Comparison of ENCODE assay signal across 1 cellular context in the genomic region with DNA sequence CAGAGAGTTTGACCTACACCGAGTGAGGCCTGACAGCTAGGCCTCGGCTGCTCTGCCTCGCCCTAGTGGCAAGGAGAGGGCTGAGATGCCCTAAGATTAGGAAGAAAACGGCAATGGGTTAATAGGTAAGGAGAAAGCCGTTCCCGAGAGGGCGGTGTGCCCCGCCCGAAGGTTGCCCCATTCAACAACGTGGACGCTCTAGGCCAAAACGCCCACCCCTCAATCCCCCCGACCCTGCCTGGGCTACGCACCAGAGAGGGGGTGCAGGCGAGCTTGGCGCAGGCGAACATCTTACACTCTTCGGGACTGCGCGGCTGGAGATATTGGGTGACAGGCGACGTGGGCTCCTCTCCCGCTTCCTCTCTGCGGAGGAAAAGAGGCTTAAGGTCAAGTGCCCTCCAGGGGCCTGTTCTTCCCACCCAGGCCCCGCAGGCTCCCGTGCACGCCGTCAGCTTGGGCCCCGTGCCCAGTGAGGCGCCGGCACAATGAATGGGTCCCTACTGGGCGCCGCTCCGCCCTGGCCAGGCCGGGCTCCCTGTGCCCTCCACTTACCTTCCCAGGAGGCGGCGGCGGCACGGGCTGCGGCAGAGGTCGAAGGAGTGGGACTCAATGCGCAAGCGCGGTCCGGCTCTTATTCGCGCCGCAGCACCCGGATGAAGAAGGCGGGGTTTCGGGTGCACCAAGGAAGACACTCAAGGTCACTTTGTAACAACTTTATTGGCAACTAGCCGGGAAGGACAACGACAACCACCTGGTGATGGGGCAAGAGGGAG.
TF ChIP-seq lines count a peak whose summit lies in the region.

TSS of gene ATP5MC3 (minus strand) at position 607 of the 773 bp plus-strand sequence. CDS start at position 290, 317 bp downstream.

TF ChIP-seq in GM12878, 131 proteins besides CTCF, POLR2A, EP300 and RAD21 (continued from another document):
- TF ChIP-seq SREBF2 (IDR thresholded peaks at IDR 0.05; ENCODE audit: low read length) (no peak), CEBPB (IDR thresholded peaks at IDR 0.05; ENCODE audit: borderline replicate concordance in 1 of 2, low read depth in 2 of 2, low read length in 2 of 2) (no peak), EZH2 (IDR thresholded peaks at IDR 0.05; ENCODE audit: borderline replicate concordance, control insufficient read depth, low read depth, low read length) (no peak), ESRRA (IDR thresholded peaks at IDR 0.05; ENCODE audit: low read length) (peak; percentile 100), PAX5 (IDR thresholded peaks at IDR 0.05; ENCODE audit: borderline replicate concordance, low read depth, low read length) (peak; percentile 20; the same call in 1 of the 2 replicates), HDGF (IDR thresholded peaks at IDR 0.05) (no peak), SIN3A (IDR thresholded peaks at IDR 0.05; ENCODE audit: low read depth, low read length) (no peak), POU2F2 (IDR thresholded peaks at IDR 0.05; ENCODE audit: borderline replicate concordance, low read depth, low read length) (peak; percentile 80; the same call in 1 of the 3 replicates), BHLHE40 (IDR thresholded peaks at IDR 0.05; ENCODE audit: borderline replicate concordance in 1 of 2, low read depth in 2 of 2, low read length in 1 of 2) (peak; percentile 35 to 89; a peak in 3 of 4 replicates), ETV6 (conservative IDR thresholded peaks at IDR 0.05 in 1 of 2, IDR thresholded peaks at IDR 0.05 in 1 of 2; ENCODE audit: borderline replicate concordance in 1 of 2, low read depth in 1 of 2) (no peak), STAT3 (IDR thresholded peaks at IDR 0.05; ENCODE audit: low read depth, low read length) (no peak), ZNF384 (IDR thresholded peaks at IDR 0.05; ENCODE audit: borderline replicate concordance, low read depth, low read length) (no peak), MEF2A (IDR thresholded peaks at IDR 0.05; ENCODE audit: insufficient read depth, low read depth, low read length) (0 out of 2 replicates have a peak, but pooled peaks have one; percentile 20), GABPA (IDR thresholded peaks at IDR 0.05; ENCODE audit: low read depth) (0 out of 2 replicates have a peak, but pooled peaks have one; percentile 58), TARDBP (IDR thresholded peaks at IDR 0.05; ENCODE audit: borderline replicate concordance) (peak; percentile 99), ZBTB4 (CRISPR knock-in tag; IDR thresholded peaks at IDR 0.05) (no peak)
- TF ChIP-seq, protein P1, sequence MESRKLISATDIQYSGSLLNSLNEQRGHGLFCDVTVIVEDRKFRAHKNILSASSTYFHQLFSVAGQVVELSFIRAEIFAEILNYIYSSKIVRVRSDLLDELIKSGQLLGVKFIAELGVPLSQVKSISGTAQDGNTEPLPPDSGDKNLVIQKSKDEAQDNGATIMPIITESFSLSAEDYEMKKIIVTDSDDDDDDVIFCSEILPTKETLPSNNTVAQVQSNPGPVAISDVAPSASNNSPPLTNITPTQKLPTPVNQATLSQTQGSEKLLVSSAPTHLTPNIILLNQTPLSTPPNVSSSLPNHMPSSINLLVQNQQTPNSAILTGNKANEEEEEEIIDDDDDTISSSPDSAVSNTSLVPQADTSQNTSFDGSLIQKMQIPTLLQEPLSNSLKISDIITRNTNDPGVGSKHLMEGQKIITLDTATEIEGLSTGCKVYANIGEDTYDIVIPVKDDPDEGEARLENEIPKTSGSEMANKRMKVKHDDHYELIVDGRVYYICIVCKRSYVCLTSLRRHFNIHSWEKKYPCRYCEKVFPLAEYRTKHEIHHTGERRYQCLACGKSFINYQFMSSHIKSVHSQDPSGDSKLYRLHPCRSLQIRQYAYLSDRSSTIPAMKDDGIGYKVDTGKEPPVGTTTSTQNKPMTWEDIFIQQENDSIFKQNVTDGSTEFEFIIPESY (IDR thresholded peaks at IDR 0.05): peak; percentile 22; the same call in 1 of the 2 replicates
- TF ChIP-seq, protein P2, sequence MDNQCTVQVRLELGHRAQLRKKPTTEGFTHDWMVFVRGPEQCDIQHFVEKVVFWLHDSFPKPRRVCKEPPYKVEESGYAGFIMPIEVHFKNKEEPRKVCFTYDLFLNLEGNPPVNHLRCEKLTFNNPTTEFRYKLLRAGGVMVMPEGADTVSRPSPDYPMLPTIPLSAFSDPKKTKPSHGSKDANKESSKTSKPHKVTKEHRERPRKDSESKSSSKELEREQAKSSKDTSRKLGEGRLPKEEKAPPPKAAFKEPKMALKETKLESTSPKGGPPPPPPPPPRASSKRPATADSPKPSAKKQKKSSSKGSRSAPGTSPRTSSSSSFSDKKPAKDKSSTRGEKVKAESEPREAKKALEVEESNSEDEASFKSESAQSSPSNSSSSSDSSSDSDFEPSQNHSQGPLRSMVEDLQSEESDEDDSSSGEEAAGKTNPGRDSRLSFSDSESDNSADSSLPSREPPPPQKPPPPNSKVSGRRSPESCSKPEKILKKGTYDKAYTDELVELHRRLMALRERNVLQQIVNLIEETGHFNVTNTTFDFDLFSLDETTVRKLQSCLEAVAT (IDR thresholded peaks at IDR 0.05): peak; percentile 46; the same call in 1 of the 2 replicates
